8 cellular contexts compared by ENCODE assay signal in genomic region chr2:62198854-62199253, GRCh38. TPM values are rescaled to one million over a fixed set of nuclear protein-coding genes. Genes with fewer than 3 reads are reported as not detected.
DNase-seq lines count a peak whose midpoint lies in the region; ATAC-seq and TF ChIP-seq lines count a peak whose summit lies in the region.
"Not testable (repeated sequence)": the region's sequence is repeated elsewhere in the genome, so short reads cannot be mapped to it uniquely, and the experiment has no call there.

No MANE protein-coding gene starts in this region.

- not testable (repeated sequence) for H3K9me3 ChIP-seq in CD4-positive, alpha-beta memory T cell (ENCODE audit: control insufficient read depth in 1 of 2, low read length in 2 of 2); HUES6 (ENCODE audit: control insufficient read depth, insufficient read depth, low read depth, low read length); SK-N-SH; left ventricle myocardium inferior (replicated peaks); suprapubic skin

- H3K36me3 Mint-ChIP-seq in CD4-positive, alpha-beta memory T cell; natural killer cell: not testable (repeated sequence)
- peaks cover 17% of the 10 kb centered on the region for H3K36me3 Mint-ChIP-seq in activated CD8-positive, alpha-beta memory T cell treated with anti-CD3 and anti-CD28 coated beads, Interleukin-2, amount 10 ng/mL, durations not matched to agents 7 days and 5 days
- H3K36me3 Mint-ChIP-seq in activated naive CD8-positive, alpha-beta T cell treated with anti-CD3 and anti-CD28 coated beads, Interleukin-2, amount 50 U/mL, for 24 hours (ENCODE audit: low read depth): peaks cover 16% of the 10 kb centered on the region

- H3K4me3 ChIP-seq in CD4-positive, alpha-beta memory T cell (ENCODE audit: low read length in 2 of 2); SK-N-SH (ENCODE audit: low read depth in 2 of 2, low read length in 1 of 2): not testable (repeated sequence)
- H3K4me3 ChIP-seq in HUES6 (ENCODE audit: low read depth, low read length): peak overlapping the region; percentile 100; the same call in 1 of the 2 replicates
- peak overlapping the region; percentile 97 for H3K4me3 ChIP-seq in left ventricle myocardium inferior
- H3K4me3 ChIP-seq in suprapubic skin: peak overlapping the region; percentile 99

- H3K27me3 ChIP-seq in CD4-positive, alpha-beta memory T cell (ENCODE audit: insufficient read depth, low read length); HUES6 (ENCODE audit: control insufficient read depth, insufficient read depth, low read length); SK-N-SH (ENCODE audit: insufficient read depth); left ventricle myocardium inferior (ENCODE audit: low read depth); suprapubic skin: not testable (repeated sequence)

- peaks cover 22% of the 10 kb centered on the region for H4K20me1 ChIP-seq in SK-N-SH (ENCODE audit: insufficient read depth)

- POLR2A ChIA-PET in CD4-positive, alpha-beta memory T cell (lab: Charles Lee; ENCODE audit: partially characterized antibody): interaction anchor here (0.6 to 1.0 kb wide), 2 partner anchors 22 to 134 kb away, joined by 3 read pairs; no protein-coding TSS in a partner anchor
- POLR2A ChIA-PET in SK-N-SH (lab: Yijun Ruan, JAX): not testable (repeated sequence)

- not testable (repeated sequence) for TF ChIP-seq CTCF in SK-N-SH (IDR thresholded peaks at IDR 0.05); left ventricle myocardium inferior (IDR thresholded peaks at IDR 0.05; ENCODE audit: borderline replicate concordance); natural killer cell (IDR thresholded peaks at IDR 0.05); suprapubic skin (IDR thresholded peaks at IDR 0.05)

- H3K4me1 Mint-ChIP-seq in CD4-positive, alpha-beta memory T cell: peaks cover 54 to 67% (median 60%) of the 10 kb centered on the region in 4 donors
- peaks cover 61% of the 10 kb centered on the region for H3K4me1 Mint-ChIP-seq in activated CD8-positive, alpha-beta memory T cell treated with anti-CD3 and anti-CD28 coated beads, Interleukin-2, amount 10 ng/mL, durations not matched to agents 7 days and 5 days
- H3K4me1 Mint-ChIP-seq in activated naive CD8-positive, alpha-beta T cell treated with anti-CD3 and anti-CD28 coated beads, Interleukin-2, amount 50 U/mL, for 24 hours: peaks cover 60% of the 10 kb centered on the region
- peaks cover 64 to 65% of the 10 kb centered on the region in 2 donors for H3K4me1 Mint-ChIP-seq in natural killer cell

- intact Hi-C loops in CD4-positive, alpha-beta memory T cell (cut with micrococcal nuclease): loop anchor here (5.0 kb wide), 7 partner anchors 213 to 1643 kb away; partner anchors contain the start of genes COMMD1, PAPOLG, SANBR and UGP2
- intact Hi-C loops in left ventricle myocardium inferior (cut with micrococcal nuclease) (loop anchor here (10.0 kb wide), 1 partner anchor 206 kb away; no protein-coding TSS in a partner anchor), natural killer cell (cut with micrococcal nuclease) (loop anchor here (5.0 to 10.0 kb wide), 2 partner anchors 108 to 216 kb away; no protein-coding TSS in a partner anchor)

- DNase-seq in CD4-positive, alpha-beta memory T cell; SK-N-SH; activated CD8-positive, alpha-beta memory T cell treated with anti-CD3 and anti-CD28 coated beads, Interleukin-2, amount 10 ng/mL, durations not matched to agents 7 days and 5 days; activated naive CD8-positive, alpha-beta T cell treated with anti-CD3 and anti-CD28 coated beads, Interleukin-2, amount 50 U/mL, for 24 hours; left ventricle myocardium inferior; natural killer cell: not testable (repeated sequence)
- DNase-seq in suprapubic skin (ENCODE audit: low spot score in 2 of 2): peak in 1 of 2 donors; percentile 13

- CTCF ChIA-PET in CD4-positive, alpha-beta memory T cell (lab: Charles Lee; ENCODE audit: partially characterized antibody): interaction anchor here (1.0 kb wide), 1 partner anchor 215 kb away, joined by 3 read pairs; no protein-coding TSS in a partner anchor
- CTCF ChIA-PET in SK-N-SH (lab: Yijun Ruan, JAX): interaction anchor here (2.2 kb wide), 1 partner anchor 212 kb away, joined by 6 read pairs; no protein-coding TSS in a partner anchor
- CTCF ChIA-PET in activated CD8-positive, alpha-beta memory T cell treated with anti-CD3 and anti-CD28 coated beads, Interleukin-2, amount 10 ng/mL, durations not matched to agents 7 days and 5 days (lab: Charles Lee): interaction anchor here (0.6 to 3.2 kb wide), 8 partner anchors 11 to 283 kb away, joined by 3 to 13 read pairs (median 3); no protein-coding TSS in a partner anchor

- H3K27me3 Mint-ChIP-seq in CD4-positive, alpha-beta memory T cell; activated CD8-positive, alpha-beta memory T cell treated with anti-CD3 and anti-CD28 coated beads, Interleukin-2, amount 10 ng/mL, durations not matched to agents 7 days and 5 days; activated naive CD8-positive, alpha-beta T cell treated with anti-CD3 and anti-CD28 coated beads, Interleukin-2, amount 50 U/mL, for 24 hours; natural killer cell (ENCODE audit: low read depth in 2 of 2): not testable (repeated sequence)

- not testable (repeated sequence) for H3K9me3 Mint-ChIP-seq in CD4-positive, alpha-beta memory T cell; activated CD8-positive, alpha-beta memory T cell treated with anti-CD3 and anti-CD28 coated beads, Interleukin-2, amount 10 ng/mL, durations not matched to agents 7 days and 5 days (ENCODE audit: low read depth); activated naive CD8-positive, alpha-beta T cell treated with anti-CD3 and anti-CD28 coated beads, Interleukin-2, amount 50 U/mL, for 24 hours; natural killer cell

- H3K36me3 ChIP-seq in CD4-positive, alpha-beta memory T cell (ENCODE audit: insufficient read depth, low read length); HUES6 (ENCODE audit: control insufficient read depth, insufficient read depth, low read length); SK-N-SH (replicated peaks in 1 of 2; ENCODE audit: control insufficient read depth in 1 of 2, insufficient read depth in 2 of 2, low read length in 1 of 2); left ventricle myocardium inferior; suprapubic skin: not testable (repeated sequence)

- H3F3A ChIP-seq in SK-N-SH (replicated peaks; ENCODE audit: insufficient read depth): not testable (repeated sequence)

- TF ChIP-seq POLR2A in suprapubic skin (IDR thresholded peaks at IDR 0.05): not testable (repeated sequence)

- not testable (repeated sequence) for TF ChIP-seq EP300 in SK-N-SH (IDR thresholded peaks at IDR 0.05; ENCODE audit: borderline replicate concordance in 1 of 2, low read depth in 1 of 2, low read length in 1 of 2); suprapubic skin (IDR thresholded peaks at IDR 0.05)

- not testable (repeated sequence) for TF ChIP-seq RAD21 in SK-N-SH (IDR thresholded peaks at IDR 0.05; ENCODE audit: low read length)

- ATAC-seq in activated CD8-positive, alpha-beta memory T cell treated with anti-CD3 and anti-CD28 coated beads, Interleukin-2, amount 10 ng/mL, durations not matched to agents 7 days and 5 days; activated naive CD8-positive, alpha-beta T cell treated with anti-CD3 and anti-CD28 coated beads, Interleukin-2, amount 50 U/mL, for 24 hours; natural killer cell: not testable (repeated sequence)

- H3K9me2 ChIP-seq in SK-N-SH: not testable (repeated sequence)

- not testable (repeated sequence) for H3K27ac ChIP-seq in CD4-positive, alpha-beta memory T cell (ENCODE audit: low read depth, low read length); HUES6 (ENCODE audit: low read depth, low read length); SK-N-SH (ENCODE audit: low read depth in 2 of 2, low read length in 1 of 2); left ventricle myocardium inferior (replicated peaks); suprapubic skin

- H3K4me1 ChIP-seq in CD4-positive, alpha-beta memory T cell (ENCODE audit: insufficient read depth, low read length): peaks cover 73% of the 10 kb centered on the region
- H3K4me1 ChIP-seq in HUES6 (ENCODE audit: control insufficient read depth, insufficient read depth, low read length): peaks cover 32% of the 10 kb centered on the region
- peaks cover 3 to 22% of the 10 kb centered on the region in 2 experiments; a peak in 2 of 4 replicates for H3K4me1 ChIP-seq in SK-N-SH (ENCODE audit: control insufficient read depth in 1 of 2, insufficient read depth in 2 of 2, low read depth in 1 of 2, low read length in 1 of 2)
- H3K4me1 ChIP-seq in left ventricle myocardium inferior: peaks cover 87% of the 10 kb centered on the region
- H3K4me1 ChIP-seq in suprapubic skin: peaks cover 53% of the 10 kb centered on the region

- H3K27ac Mint-ChIP-seq in CD4-positive, alpha-beta memory T cell: peak overlapping the region in 4 of 7 donors; percentile 59 to 94 (median 90)
- peak overlapping the region; percentile 82 for H3K27ac Mint-ChIP-seq in activated CD8-positive, alpha-beta memory T cell treated with anti-CD3 and anti-CD28 coated beads, Interleukin-2, amount 10 ng/mL, durations not matched to agents 7 days and 5 days
- peak overlapping the region; percentile 93 for H3K27ac Mint-ChIP-seq in activated naive CD8-positive, alpha-beta T cell treated with anti-CD3 and anti-CD28 coated beads, Interleukin-2, amount 50 U/mL, for 24 hours
- peak overlapping the region; percentile 82 to 88 for H3K27ac Mint-ChIP-seq in natural killer cell

- H3K9ac ChIP-seq in HUES6 (ENCODE audit: low read length); SK-N-SH: not testable (repeated sequence)

- peak overlapping the region in 7 of 8 donors; percentile 82 to 92 (median 89) for H3K4me3 Mint-ChIP-seq in CD4-positive, alpha-beta memory T cell
- H3K4me3 Mint-ChIP-seq in activated CD8-positive, alpha-beta memory T cell treated with anti-CD3 and anti-CD28 coated beads, Interleukin-2, amount 10 ng/mL, durations not matched to agents 7 days and 5 days: peak overlapping the region; percentile 76
- H3K4me3 Mint-ChIP-seq in activated naive CD8-positive, alpha-beta T cell treated with anti-CD3 and anti-CD28 coated beads, Interleukin-2, amount 50 U/mL, for 24 hours: peak overlapping the region; percentile 83
- H3K4me3 Mint-ChIP-seq in natural killer cell: peak overlapping the region; percentile 95

- WGBS in SK-N-SH (ENCODE audit: low lambda C conversion rate): 94% methylated on average over 8 of the region's 8 CpGs
- WGBS in suprapubic skin: 94% methylated on average over 8 of the region's 8 CpGs

- not testable (repeated sequence) for H2AFZ ChIP-seq in SK-N-SH (ENCODE audit: low read depth)

- H3K79me2 ChIP-seq in SK-N-SH (ENCODE audit: insufficient read depth): peaks cover 63% of the 10 kb centered on the region

- H3K4me2 ChIP-seq in SK-N-SH: 0 out of 2 replicates have a peak overlapping the region, but pooled peaks have one; percentile 94

RNA-seq across cellular contexts. Expression of gene B3GNT2, which starts 2.9 kb away (rescaled TPM):
- 10 to 100 TPM; 18.3 to 18.8 TPM for total RNA-seq in CD4-positive, alpha-beta memory T cell
- polyA plus RNA-seq in CD4-positive, alpha-beta memory T cell: 10 to 100 TPM; 29.8 to 55.7 TPM
- 6.3 and 8.4 TPM in 2 replicates for polyA plus RNA-seq in SK-N-SH (2012; rRNA removed)
- polyA plus RNA-seq in SK-N-SH (2012; cell fraction: cytosol; rRNA removed): 8.4 and 9.0 TPM in 2 replicates
- 2.8 and 4.7 TPM in 2 replicates for polyA plus RNA-seq in SK-N-SH (2012; cell fraction: nucleus; rRNA removed)
- total RNA-seq in activated CD8-positive, alpha-beta memory T cell treated with anti-CD3 and anti-CD28 coated beads, Interleukin-2, amount 10 ng/mL, durations not matched to agents 7 days and 5 days: 10 to 100 TPM; 32.5 to 43.1 TPM
- total RNA-seq in left ventricle myocardium inferior (16.8 TPM), natural killer cell (10 to 100 TPM; 51.9 to 68.0 (median 54.0) TPM), suprapubic skin (10 to 100 TPM; 16.9 to 36.9 (median 20.3) TPM)
